1 cellular context compared by ENCODE assay signal in genomic region chr2:238835726-238836301, GRCh38.
TF ChIP-seq lines count a peak whose summit lies in the region.

No MANE protein-coding gene starts in this region.

TF ChIP-seq in K562, 482 proteins besides CTCF, POLR2A, EP300 and RAD21:
- no peak for TF ChIP-seq ZBTB40 (IDR thresholded peaks at IDR 0.05)
- TF ChIP-seq ZBTB40 (CRISPR knock-in tag; IDR thresholded peaks at IDR 0.05), result no peak
- no peak for TF ChIP-seq STAT6 (CRISPR knock-in tag; IDR thresholded peaks at IDR 0.05)
